15 cellular contexts compared by ENCODE assay signal in genomic region chr1:85085417-85085816, GRCh38. TPM values are rescaled to one million over a fixed set of nuclear protein-coding genes. Genes with fewer than 3 reads are reported as not detected.
"Had no signal": no experiment of that assay in that cellular context is flagged by ENCODE, and none has a peak within 500 bp of the region (broad histone marks: within the 10 kb centered on the region; RNA-seq: fewer than 3 reads in every experiment).

No MANE protein-coding gene starts in this region.

- H3K9me3 ChIP-seq: ovary, sigmoid colon, spleen, upper lobe of left lung had no signal

- H3K4me1 Mint-ChIP-seq: activated naive CD4-positive, alpha-beta T cell treated with anti-CD3 and anti-CD28 coated beads, Interleukin-2, amount 50 U/mL, for 24 hours; neural progenitor cell; stimulated activated naive CD8-positive, alpha-beta T cell treated with anti-CD3 and anti-CD28 coated beads, Interleukin-15, amount 100 ng/mL, for 72 hours had no signal

- H3K27ac Mint-ChIP-seq: activated naive CD4-positive, alpha-beta T cell treated with anti-CD3 and anti-CD28 coated beads, Interleukin-2, amount 50 U/mL, for 24 hours; activated T-cell treated with anti-CD3 and anti-CD28 coated beads, Interleukin-2, amount 50 U/mL, for 24 hours; stimulated activated naive CD8-positive, alpha-beta T cell treated with anti-CD3 and anti-CD28 coated beads, Interleukin-15, amount 100 ng/mL, for 72 hours had no signal

- H3K4me3 ChIP-seq: dorsolateral prefrontal cortex, neural progenitor cell, ovary, sigmoid colon, spleen, upper lobe of left lung had no signal

- ATAC-seq: esophagus mucosa; stimulated activated naive CD8-positive, alpha-beta T cell treated with anti-CD3 and anti-CD28 coated beads, Interleukin-15, amount 100 ng/mL, for 72 hours had no signal

- DNase-seq: activated CD4-positive, alpha-beta T cell treated with anti-CD3 and anti-CD28 coated beads, Interleukin-2, amount 50 U/mL, for 48 hours; activated CD4-positive, CD25-positive, alpha-beta regulatory T cell treated with anti-CD3 and anti-CD28 coated beads, Interleukin-2, amount 50 U/mL, for 72 hours; activated effector memory CD4-positive, alpha-beta T cell treated with anti-CD3 and anti-CD28 coated beads, Interleukin-2, amount 50 U/mL, for 16 hours; activated T-cell treated with anti-CD3 and anti-CD28 coated beads, Interleukin-2, amount 50 U/mL, for 24 hours; dorsolateral prefrontal cortex; ovary; sigmoid colon; spleen; stimulated activated naive CD8-positive, alpha-beta T cell treated with anti-CD3 and anti-CD28 coated beads, Interleukin-15, amount 100 ng/mL, for 72 hours; upper lobe of left lung had no signal

- H3K27me3 ChIP-seq: neural progenitor cell, ovary, sigmoid colon, upper lobe of left lung had no signal

- H3K9me3 Mint-ChIP-seq: activated naive CD4-positive, alpha-beta T cell treated with anti-CD3 and anti-CD28 coated beads, Interleukin-2, amount 50 U/mL, for 24 hours; activated T-cell treated with anti-CD3 and anti-CD28 coated beads, Interleukin-2, amount 50 U/mL, for 24 hours; neural progenitor cell; stimulated activated naive CD8-positive, alpha-beta T cell treated with anti-CD3 and anti-CD28 coated beads, Interleukin-15, amount 100 ng/mL, for 72 hours had no signal

- H3K36me3 Mint-ChIP-seq: activated naive CD4-positive, alpha-beta T cell treated with anti-CD3 and anti-CD28 coated beads, Interleukin-2, amount 50 U/mL, for 24 hours; neural progenitor cell had no signal

- H3K4me1 ChIP-seq: neural progenitor cell, sigmoid colon, spleen, upper lobe of left lung had no signal

- H3K36me3 ChIP-seq: neural progenitor cell, ovary, sigmoid colon, spleen, upper lobe of left lung had no signal

- H3K27ac ChIP-seq: dorsolateral prefrontal cortex, neural progenitor cell, ovary, sigmoid colon, spleen, upper lobe of left lung had no signal

- H3K4me3 Mint-ChIP-seq: activated naive CD4-positive, alpha-beta T cell treated with anti-CD3 and anti-CD28 coated beads, Interleukin-2, amount 50 U/mL, for 24 hours; activated T-cell treated with anti-CD3 and anti-CD28 coated beads, Interleukin-2, amount 50 U/mL, for 24 hours; neural progenitor cell; stimulated activated naive CD8-positive, alpha-beta T cell treated with anti-CD3 and anti-CD28 coated beads, Interleukin-15, amount 100 ng/mL, for 72 hours had no signal

RNA-seq across cellular contexts. Expression of gene MCOLN3, which starts 37.1 kb away (rescaled TPM):
- total RNA-seq: lung microvascular endothelial cell, temporal lobe had no signal
